ENCODE assay signal across 1 cellular context in genomic region chr6:14655201-14655988, GRCh38.
TF ChIP-seq lines count a peak whose summit lies in the region.

No MANE protein-coding gene starts in this region.

TF ChIP-seq in GM12878, 131 proteins besides CTCF, POLR2A, EP300 and RAD21:
- TF ChIP-seq ZNF592 (IDR thresholded peaks at IDR 0.05) (no peak), POLR2AphosphoS2 (IDR thresholded peaks at IDR 0.05; ENCODE audit: low read depth, low read length) (no peak), CBX5 (IDR thresholded peaks at IDR 0.05; ENCODE audit: low read depth) (no peak), BACH1 (IDR thresholded peaks at IDR 0.05; ENCODE audit: borderline replicate concordance) (no peak), CHD2 (IDR thresholded peaks at IDR 0.05; ENCODE audit: borderline replicate concordance, low read depth, low read length) (no peak), ETV6 (conservative IDR thresholded peaks at IDR 0.05 in 1 of 2, IDR thresholded peaks at IDR 0.05 in 1 of 2; ENCODE audit: borderline replicate concordance in 1 of 2, low read depth in 1 of 2) (no peak), EZH2 (IDR thresholded peaks at IDR 0.05; ENCODE audit: borderline replicate concordance, control insufficient read depth, low read depth, low read length) (no peak), MAX (IDR thresholded peaks at IDR 0.05; ENCODE audit: low read depth, low read length) (no peak), MTA3 (IDR thresholded peaks at IDR 0.05; ENCODE audit: borderline replicate concordance, low read length) (no peak), WRNIP1 (IDR thresholded peaks at IDR 0.05; ENCODE audit: borderline replicate concordance, low read depth, low read length) (no peak), ZNF207 (IDR thresholded peaks at IDR 0.05; ENCODE audit: borderline replicate concordance) (no peak)
TF ChIP-seq in GM12878: peak in this region for 0.
